ENCODE assay signal across 10 cellular contexts in genomic region chr5:137733922-137734695, GRCh38. TPM values are rescaled to one million over a fixed set of nuclear protein-coding genes. Genes with fewer than 3 reads are reported as not detected.
DNase-seq lines count a peak whose midpoint lies in the region; ATAC-seq, FAIRE-seq and TF ChIP-seq lines count a peak whose summit lies in the region.
"Had no signal": no experiment of that assay in that cellular context is flagged by ENCODE, and none has a peak within 500 bp of the region (broad histone marks: within the 10 kb centered on the region; RNA-seq: fewer than 3 reads in every experiment).

No MANE protein-coding gene starts in this region.

- POLR2A ChIA-PET in GM12878 (lab: Charles Lee) = interaction anchor here (1.1 kb wide), 1 partner anchor 8 kb away, joined by 7 read pairs; no protein-coding TSS in a partner anchor
- POLR2A ChIA-PET in activated CD4-positive, alpha-beta T cell treated with anti-CD3 and anti-CD28 coated beads for 36 hours (lab: Charles Lee) = interaction anchor here (0.6 kb wide), 1 partner anchor 21 kb away, joined by 3 read pairs; no protein-coding TSS in a partner anchor

- FAIRE-seq in GM12878 (lab: Jason Lieb, UNC) = no peak

- no peak for DNase-seq in BE2C
- DNase-seq in GM12878 (ENCODE audit: low read depth, low spot score) = no peak
- no peak for DNase-seq in SKM-1 (lab: John Stamatoyannopoulos, UW; ENCODE audit: unreplicated experiment)
- DNase-seq in activated CD4-positive, alpha-beta T cell treated with anti-CD3 and anti-CD28 coated beads for 36 hours = no peak
- DNase-seq in ureter (ENCODE audit: low spot score) = no peak
- DNase-seq: activated CD4-positive, alpha-beta T cell treated with anti-CD3 and anti-CD28 coated beads, Interleukin-2, amount 50 U/mL, for 4 hours had no signal

- intact Hi-C loops in GM12878 (cut with micrococcal nuclease; ENCODE audit: unreplicated experiment) = no loop called here
- intact Hi-C loops in activated CD4-positive, alpha-beta T cell treated with anti-CD3 and anti-CD28 coated beads for 36 hours (cut with DNase I, micrococcal nuclease) = no loop called here

- H3K4me2 ChIP-seq in GM12878 (ENCODE audit: control insufficient read depth, insufficient read depth) = peak overlapping the region; percentile 88

- H3K4me1 ChIP-seq in BE2C (no peaks in the 10 kb centered on the region), GM12878 (ENCODE audit: control insufficient read depth, insufficient read depth, low read length) (peaks cover 15% of the 10 kb centered on the region), mesodermal cell (ENCODE audit: control insufficient read depth, insufficient read depth, low read length, poor library complexity, severe bottlenecking) (peaks cover 18% of the 10 kb centered on the region)

- H3K27ac Mint-ChIP-seq in activated CD4-positive, alpha-beta T cell treated with anti-CD3 and anti-CD28 coated beads for 36 hours = no peak overlapping the region
- H3K27ac Mint-ChIP-seq: dendritic cell treated with granulocyte-macrophage colony-stimulating factor and Interleukin-4, amounts not matched to agents 40 ng/mL and 50 ng/mL, for 4 days had no signal

- H3K9ac ChIP-seq in GM12878 (ENCODE audit: control insufficient read depth, insufficient read depth, low read length) = peak overlapping the region; percentile 52

- H3K4me3 ChIP-seq in BE2C (ENCODE audit: low read depth, low read length) (peak overlapping the region; percentile 62), GM08714 (ENCODE audit: low read length) (peak overlapping the region; percentile 47; the same call in 1 of the 2 replicates), GM12878 (peak overlapping the region; percentile 61), mesodermal cell (ENCODE audit: extremely low read depth, insufficient read depth, low read length, poor library complexity, severe bottlenecking) (peak overlapping the region; percentile 44)

- peak overlapping the region; percentile 11 for H2AFZ ChIP-seq in GM12878 (ENCODE audit: control insufficient read depth, low read depth, low read length)

- TF ChIP-seq RAD21 in GM12878 (IDR thresholded peaks at IDR 0.05; ENCODE audit: insufficient read depth, low read depth, low read length) = no peak

- peak; percentile 6; the same call in 2 of the 3 replicates for ATAC-seq in GM12878
- no peak for ATAC-seq in HG02970 (IDR thresholded peaks at IDR 0.05; ENCODE audit: low FRiP score, unreplicated experiment)
- ATAC-seq in activated CD4-positive, alpha-beta T cell treated with anti-CD3 and anti-CD28 coated beads for 36 hours = no peak

- SMC1A ChIA-PET in GM12878 (lab: Charles Lee; ENCODE audit: uncharacterized antibody, unreplicated experiment) = interaction anchor here (0.7 to 4.4 kb wide), 6 partner anchors 7 to 75 kb away, joined by 3 to 56 read pairs (median 8); no protein-coding TSS in a partner anchor

- H3K9me3 Mint-ChIP-seq in activated CD4-positive, alpha-beta T cell treated with anti-CD3 and anti-CD28 coated beads for 36 hours (ENCODE audit: low read depth) = peaks cover 8% of the 10 kb centered on the region
- H3K9me3 Mint-ChIP-seq: dendritic cell treated with granulocyte-macrophage colony-stimulating factor and Interleukin-4, amounts not matched to agents 40 ng/mL and 50 ng/mL, for 4 days had no signal

- in situ Hi-C loops in GM12878 (cut with MboI) = no loop called here

- H3K4me3 Mint-ChIP-seq in activated CD4-positive, alpha-beta T cell treated with anti-CD3 and anti-CD28 coated beads for 36 hours = no peak overlapping the region
- H3K4me3 Mint-ChIP-seq: dendritic cell treated with granulocyte-macrophage colony-stimulating factor and Interleukin-4, amounts not matched to agents 40 ng/mL and 50 ng/mL, for 4 days had no signal

- no peaks in the 10 kb centered on the region for H3K27me3 Mint-ChIP-seq in activated CD4-positive, alpha-beta T cell treated with anti-CD3 and anti-CD28 coated beads for 36 hours

- CTCF ChIA-PET in GM12878 (lab: Yijun Ruan, JAX) = interaction anchor here (1.1 to 18.4 kb wide), 7 partner anchors 8 to 104 kb away, joined by 3 to 619 read pairs (median 13); no protein-coding TSS in a partner anchor
- CTCF ChIA-PET in activated CD4-positive, alpha-beta T cell treated with anti-CD3 and anti-CD28 coated beads for 36 hours (lab: Charles Lee) = interaction anchor here (2.3 to 3.5 kb wide), 3 partner anchors 74 to 104 kb away, joined by 10 to 31 read pairs (median 13); no protein-coding TSS in a partner anchor

- no peak for TF ChIP-seq POLR2A in GM12878 (IDR thresholded peaks at IDR 0.05; ENCODE audit: low read depth, low read length)

- no peaks in the 10 kb centered on the region for H4K20me1 ChIP-seq in GM12878 (ENCODE audit: control insufficient read depth, insufficient read depth)

- RAD21 ChIA-PET in GM12878 (lab: Charles Lee; ENCODE audit: unreplicated experiment) = interaction anchor here (1.3 kb wide), 1 partner anchor 8 kb away, joined by 6 read pairs; no protein-coding TSS in a partner anchor

- no peaks in the 10 kb centered on the region for H3K9me3 ChIP-seq in BE2C
- H3K9me3 ChIP-seq in GM12878 (replicated peaks; ENCODE audit: control insufficient read depth, insufficient read depth, low read length) = no peaks in the 10 kb centered on the region; the same call in 2 of the 3 replicates
- no peaks in the 10 kb centered on the region for H3K9me3 ChIP-seq in mesodermal cell (ENCODE audit: control insufficient read depth, low read length)

- 97% methylated on average over 4 of the region's 4 CpGs for WGBS in GM12878 (ENCODE audit: insufficient coverage, insufficient replicate concordance, low lambda C conversion rate, missing lambda C conversion rate)
- WGBS in mesodermal cell (ENCODE audit: insufficient coverage in 2 of 2), 2 experiments = 94 to 100% methylated on average over 3 of the region's 4 CpGs

- no peaks in the 10 kb centered on the region for H3K27me3 ChIP-seq in BE2C
- no peaks in the 10 kb centered on the region for H3K27me3 ChIP-seq in GM12878 (replicated peaks in 1 of 2; ENCODE audit: control insufficient read depth in 2 of 2, insufficient read depth in 2 of 2, low read length in 1 of 2)

- no TSS peak for BruUV-seq in GM12878 (replicated peaks; lab: Mats Ljungman, UMichigan)

- TF ChIP-seq EP300 in GM12878 (IDR thresholded peaks at IDR 0.05; ENCODE audit: borderline replicate concordance in 1 of 2, control insufficient read depth in 1 of 2, low read depth in 2 of 2, low read length in 2 of 2) = no peak

- no peaks in the 10 kb centered on the region for H3K36me3 ChIP-seq in BE2C
- no peaks in the 10 kb centered on the region for H3K36me3 ChIP-seq in GM12878 (ENCODE audit: control insufficient read depth in 2 of 2, insufficient read depth in 2 of 2, low read length in 1 of 2)
- H3K36me3 ChIP-seq in mesodermal cell (ENCODE audit: control insufficient read depth, insufficient read depth, low read length) = no peaks in the 10 kb centered on the region

- H3K79me2 ChIP-seq in GM12878 (ENCODE audit: control insufficient read depth, insufficient read depth, low read length) = peaks cover 8% of the 10 kb centered on the region

- TF ChIP-seq CTCF in BE2C (IDR thresholded peaks at IDR 0.05; ENCODE audit: low read depth, low read length) (no peak), GM12878 (IDR thresholded peaks at IDR 0.05 in 2 of 3, conservative IDR thresholded peaks at IDR 0.05 in 1 of 3; ENCODE audit: control insufficient read depth in 2 of 3, extremely low read depth in 1 of 3, insufficient read depth in 1 of 3, low read depth in 3 of 3, low read length in 3 of 3) (no peak)

- peaks cover 7% of the 10 kb centered on the region for H3K36me3 Mint-ChIP-seq in activated CD4-positive, alpha-beta T cell treated with anti-CD3 and anti-CD28 coated beads for 36 hours (ENCODE audit: low read depth)

- H3K4me1 Mint-ChIP-seq in activated CD4-positive, alpha-beta T cell treated with anti-CD3 and anti-CD28 coated beads for 36 hours = peaks cover 15% of the 10 kb centered on the region

- peak overlapping the region; percentile 86; the same call in 1 of the 2 replicates for H3K27ac ChIP-seq in GM12878 (ENCODE audit: control insufficient read depth, insufficient read depth)
- H3K27ac ChIP-seq in mesodermal cell (ENCODE audit: low read depth, low read length, severe bottlenecking) = no peak overlapping the region

RNA-seq across cellular contexts. Expression of gene KLHL3, which starts 1.8 kb away (rescaled TPM):
- 2.5 TPM for polyA plus RNA-seq in BE2C (2012; ENCODE audit: insufficient read depth, insufficient read length, low read depth)
- 49.4 and 54.9 TPM in 2 replicates for total RNA-seq in GM12878 (2013; cell fraction: nucleolus; rRNA removed)
- total RNA-seq in GM12878 (2014; rRNA removed) (5.3 and 6.3 TPM in 2 replicates), GM12878 (2014; rRNA removed; fragmentation: Illumina TruSeq; extraction: Trizol) (5.8 and 7.0 TPM in 2 replicates), GM12878 (2021) (11.7 and 14.2 TPM in 2 replicates), ureter (16.8 TPM)
- polyA plus RNA-seq in GM12878 (2011; ENCODE audit: low read depth) = 6.9 TPM
- polyA plus RNA-seq in GM12878 (2011; rRNA removed) (9.9 and 10.6 TPM in 2 replicates), GM12878 (2014; fragmentation: Illumina TruSeq; extraction: Trizol) (6.8 and 6.9 TPM in 2 replicates), GM12878 (2014; fragmentation: Nextera tagmentation; extraction: Ambion mirVana) (1 to 10 TPM; 1.7 to 2.3 TPM), GM12878 (2014; rRNA removed) (7.1 and 10.1 TPM in 2 replicates), GM12878 (2016; fragmentation: Nextera tagmentation; extraction: Ambion mirVana) (1 to 10 TPM; 4.9 to 5.4 TPM)
- 6.1 and 7.2 TPM in 2 replicates for polyA plus RNA-seq in GM12878 (2011; cell fraction: cytosol; rRNA removed)
- polyA plus RNA-seq in GM12878 (2011; cell fraction: nucleus; rRNA removed) = 20.7 and 23.2 TPM in 2 replicates
- polyA plus RNA-seq in GM12878 (2012) = 6.8 and 7.9 TPM in 2 replicates
- polyA minus RNA-seq in GM12878 (2011; rRNA and poly(A)+ RNA removed) = 31.1 and 41.2 TPM in 2 replicates
- polyA minus RNA-seq in GM12878 (2011; cell fraction: cytosol; rRNA and poly(A)+ RNA removed) = 5.2 and 6.0 TPM in 2 replicates
- polyA minus RNA-seq in GM12878 (2011; cell fraction: nucleus; rRNA and poly(A)+ RNA removed) = 17.9 and 24.6 TPM in 2 replicates
- polyA plus RNA-seq in mesodermal cell (2013, experiment 1 of 2) = 13.7 TPM
- polyA plus RNA-seq in mesodermal cell (2013, experiment 2 of 2) = 7.9 TPM
- 10 to 100 TPM in 1 of 2 experiments, 1 to 10 TPM in 1; 6.8 to 10.8 TPM for total RNA-seq in activated CD4-positive, alpha-beta T cell treated with anti-CD3 and anti-CD28 coated beads for 36 hours

RNA-seq across cellular contexts. Expression of gene HNRNPA0, which starts 20.1 kb away (rescaled TPM):
- polyA plus RNA-seq in BE2C (2012; ENCODE audit: insufficient read depth, insufficient read length, low read depth) = 55.4 TPM
- 20.8 and 23.0 TPM in 2 replicates for total RNA-seq in GM12878 (2013; cell fraction: nucleolus; rRNA removed)
- total RNA-seq in GM12878 (2014; rRNA removed) (7.9 and 10.7 TPM in 2 replicates), GM12878 (2014; rRNA removed; fragmentation: Illumina TruSeq; extraction: Trizol) (12.9 and 14.3 TPM in 2 replicates), GM12878 (2021) (44.4 and 45.0 TPM in 2 replicates), ureter (34.7 TPM)
- 7.0 TPM for polyA plus RNA-seq in GM12878 (2011; ENCODE audit: low read depth)
- polyA plus RNA-seq in GM12878 (2011; rRNA removed) (15.5 and 18.4 TPM in 2 replicates), GM12878 (2014; fragmentation: Illumina TruSeq; extraction: Trizol) (23.4 and 26.1 TPM in 2 replicates), GM12878 (2014; fragmentation: Nextera tagmentation; extraction: Ambion mirVana) (1 to 10 TPM; 7.3 to 8.2 TPM), GM12878 (2014; rRNA removed) (37.8 and 48.1 TPM in 2 replicates), GM12878 (2016; fragmentation: Nextera tagmentation; extraction: Ambion mirVana) (1 to 10 TPM; 6.3 to 9.4 TPM)
- polyA plus RNA-seq in GM12878 (2011; cell fraction: cytosol; rRNA removed) = 13.6 and 23.7 TPM in 2 replicates
- 6.8 and 13.6 TPM in 2 replicates for polyA plus RNA-seq in GM12878 (2011; cell fraction: nucleus; rRNA removed)
- polyA plus RNA-seq in GM12878 (2012) = 23.4 and 29.1 TPM in 2 replicates
- polyA minus RNA-seq in GM12878 (2011; rRNA and poly(A)+ RNA removed) = 7.8 and 11.1 TPM in 2 replicates
- 7.7 and 8.0 TPM in 2 replicates for polyA minus RNA-seq in GM12878 (2011; cell fraction: cytosol; rRNA and poly(A)+ RNA removed)
- 7.1 and 12.8 TPM in 2 replicates for polyA minus RNA-seq in GM12878 (2011; cell fraction: nucleus; rRNA and poly(A)+ RNA removed)
- polyA plus RNA-seq in mesodermal cell (2013, experiment 1 of 2) = 46.4 TPM
- 42.4 TPM for polyA plus RNA-seq in mesodermal cell (2013, experiment 2 of 2)
- total RNA-seq in activated CD4-positive, alpha-beta T cell treated with anti-CD3 and anti-CD28 coated beads for 36 hours = 10 to 100 TPM; 18.9 to 32.1 TPM
